8 cellular contexts compared by ENCODE assay signal in genomic region chr20:63863021-63863797, GRCh38. TPM values are rescaled to one million over a fixed set of nuclear protein-coding genes. Genes with fewer than 3 reads are reported as not detected.
DNase-seq lines count a peak whose midpoint lies in the region; ATAC-seq, FAIRE-seq and TF ChIP-seq lines count a peak whose summit lies in the region.

No MANE protein-coding gene starts in this region.

- H3K4me3 Mint-ChIP-seq in chondrocyte (ENCODE audit: unreplicated experiment): peak overlapping the region; percentile 92

- H2BK5ac ChIP-seq in IMR-90 (ENCODE audit: low read depth, low read length, poor library complexity, severe bottlenecking): peak overlapping the region; percentile 74

- H3K4me3 ChIP-seq in A673 (ENCODE audit: low read depth, low read length, poor library complexity, severe bottlenecking): peak overlapping the region; percentile 88
- H3K4me3 ChIP-seq in IMR-90 (ENCODE audit: insufficient read depth, low read depth, low read length): no peak overlapping the region; the same call in 1 of the 2 replicates
- H3K4me3 ChIP-seq in muscle layer of colon (ENCODE audit: low read depth in 1 of 2, low read length in 2 of 2): peak overlapping the region in 1 of 2 donors; percentile 86

- BruUV-seq in A673 (replicated peaks; lab: Mats Ljungman, UMichigan) (no TSS peak), IMR-90 (replicated peaks; lab: Mats Ljungman, UMichigan) (no TSS peak)

- H3K27me3 Mint-ChIP-seq in chondrocyte (ENCODE audit: low read depth): no peaks in the 10 kb centered on the region

- H3K9me3 ChIP-seq in A673 (ENCODE audit: low read depth, low read length, poor library complexity, severe bottlenecking) (no peaks in the 10 kb centered on the region), IMR-90 (ENCODE audit: control insufficient read depth, insufficient read depth, low read length) (no peaks in the 10 kb centered on the region), muscle layer of colon (ENCODE audit: low read length) (no peaks in the 10 kb centered on the region)

- H4K91ac ChIP-seq in IMR-90 (ENCODE audit: insufficient read depth, low read depth, low read length): peak overlapping the region; percentile 71

- TF ChIP-seq CTCF in A673 (conservative IDR thresholded peaks at IDR 0.05; ENCODE audit: low read depth, low read length) (no peak), IMR-90 (conservative IDR thresholded peaks at IDR 0.05; ENCODE audit: low read depth, low read length) (no peak), chondrocyte (IDR thresholded peaks at IDR 0.05) (no peak)

- H2AK9ac ChIP-seq in IMR-90 (replicated peaks; ENCODE audit: low read depth, low read length, poor library complexity): peak overlapping the region; percentile 94

- H3K18ac ChIP-seq in IMR-90 (ENCODE audit: low read depth, low read length): no peak overlapping the region

- H4K8ac ChIP-seq in IMR-90 (ENCODE audit: low read depth in 2 of 2, low read length in 2 of 2): peak overlapping the region; percentile 59 to 100; a peak in 3 of 4 replicates

- H3K36me3 Mint-ChIP-seq in chondrocyte (ENCODE audit: low read depth): peaks cover 6% of the 10 kb centered on the region

- H2BK20ac ChIP-seq in IMR-90 (ENCODE audit: low read depth, low read length): no peak overlapping the region

- peaks cover 43% of the 10 kb centered on the region for H3K4me1 Mint-ChIP-seq in chondrocyte (ENCODE audit: low read depth)

- H3K14ac ChIP-seq in IMR-90 (replicated peaks; ENCODE audit: low read depth, low read length): peak overlapping the region; percentile 94

- DNase-seq in A673 (ENCODE audit: low spot score) (no peak), IMR-90 (no peak), chondrocyte (ENCODE audit: low spot score) (no peak), HCEC 1CT (no peak), HEK293T (ENCODE audit: extremely low spot score) (no peak), H4 (ENCODE audit: low spot score) (no peak), RCC 7860 (ENCODE audit: low spot score) (no peak)

- no peaks in the 10 kb centered on the region; the same call in 1 of the 2 replicates for H3K9me1 ChIP-seq in IMR-90 (ENCODE audit: insufficient read depth, low read length)

- H3K4me2 ChIP-seq in IMR-90 (ENCODE audit: low read depth, low read length): peak overlapping the region; percentile 79

- no peaks in the 10 kb centered on the region for H3K36me3 ChIP-seq in A673 (ENCODE audit: insufficient read depth, low read length, poor library complexity, severe bottlenecking)
- H3K36me3 ChIP-seq in IMR-90 (ENCODE audit: control insufficient read depth, insufficient read depth, low read length): peaks cover 10% of the 10 kb centered on the region; the same call in 1 of the 2 replicates
- peaks cover 2% of the 10 kb centered on the region for H3K36me3 ChIP-seq in muscle layer of colon (ENCODE audit: insufficient read depth, low read length)

- H3K9ac ChIP-seq in IMR-90 (ENCODE audit: low read depth, low read length): peak overlapping the region; percentile 76
- peak overlapping the region; percentile 68 for H3K9ac ChIP-seq in muscle layer of colon (ENCODE audit: low read length)

- 0 out of 2 replicates have a peak overlapping the region, but pooled peaks have one; percentile 87 for H3K56ac ChIP-seq in IMR-90 (ENCODE audit: extremely low read depth, insufficient read depth, low read length)

- peak overlapping the region; percentile 35; the same call in 1 of the 2 replicates for H2BK120ac ChIP-seq in IMR-90 (ENCODE audit: low read depth, low read length)

- peak overlapping the region; percentile 75; the same call in 1 of the 2 replicates for H3K23ac ChIP-seq in IMR-90 (ENCODE audit: low read depth, low read length)

- H3K79me1 ChIP-seq in IMR-90 (ENCODE audit: low read depth in 1 of 2, low read length in 2 of 2): peaks cover 11 to 39% of the 10 kb centered on the region in 2 experiments

- H3K9me3 Mint-ChIP-seq in chondrocyte (ENCODE audit: low read depth): no peaks in the 10 kb centered on the region

- POLR2A ChIA-PET in A673 (lab: Charles Lee; ENCODE audit: low non-redundant PET): no interaction called here
- POLR2A ChIA-PET in IMR-90 (lab: Charles Lee; ENCODE audit: unreplicated experiment): no interaction called here
- POLR2A ChIA-PET in HEK293T (lab: Yijun Ruan, JAX): interaction anchor here (1.4 to 2.0 kb wide), 3 partner anchors 16 to 156 kb away, joined by 3 to 9 read pairs (median 4); partner anchors contain the start of genes ARFRP1 and ZGPAT

- H3K27ac ChIP-seq in A673 (ENCODE audit: low read depth, low read length, poor library complexity, severe bottlenecking) (peak overlapping the region; percentile 92), IMR-90 (ENCODE audit: insufficient read depth, low read length) (peak overlapping the region; percentile 86), muscle layer of colon (ENCODE audit: low read depth, low read length) (peak overlapping the region; percentile 75)

- 93% methylated on average over 3 of the region's 18 CpGs; no CpG with 5 or more reads in 1 of the 2 experiments for WGBS in IMR-90 (ENCODE audit: extremely low coverage in 2 of 2, insufficient read length in 1 of 2), 2 experiments

- no peaks in the 10 kb centered on the region for H3K27me3 ChIP-seq in A673 (replicated peaks; ENCODE audit: insufficient read depth, low read depth, low read length, poor library complexity)
- no peaks in the 10 kb centered on the region for H3K27me3 ChIP-seq in IMR-90 (ENCODE audit: control insufficient read depth, insufficient read depth, low read length)
- H3K27me3 ChIP-seq in muscle layer of colon (ENCODE audit: control insufficient read depth in 1 of 2, insufficient read depth in 2 of 2, low read length in 2 of 2): peaks cover 0 to 5% of the 10 kb centered on the region in 2 donors

- no peak for TF ChIP-seq POLR2A in IMR-90 (IDR thresholded peaks at IDR 0.05; ENCODE audit: low read depth, low read length)

- H3K27ac Mint-ChIP-seq in chondrocyte (ENCODE audit: unreplicated experiment): peak overlapping the region; percentile 96

- ATAC-seq in IMR-90 (ENCODE audit: low read depth): no peak

- H4K20me1 ChIP-seq in IMR-90 (ENCODE audit: insufficient read depth, low read length): peaks cover 4% of the 10 kb centered on the region

- intact Hi-C loops in A673 (cut with micrococcal nuclease; ENCODE audit: unreplicated experiment) (no loop called here), IMR-90 (cut with micrococcal nuclease) (no loop called here)

- no peak overlapping the region for H2AFZ ChIP-seq in IMR-90 (replicated peaks; ENCODE audit: low read length, poor library complexity)

- peak overlapping the region; percentile 82 for H4K5ac ChIP-seq in IMR-90 (ENCODE audit: low read depth, low read length)

- 0 out of 3 replicates have a peak overlapping the region, but pooled peaks have one; percentile 45 for H2BK15ac ChIP-seq in IMR-90 (ENCODE audit: low read depth, low read length)

- H3K4me1 ChIP-seq in A673 (ENCODE audit: insufficient read depth, low read length, poor library complexity, severe bottlenecking): peaks cover 7% of the 10 kb centered on the region
- H3K4me1 ChIP-seq in IMR-90 (ENCODE audit: control insufficient read depth, insufficient read depth, low read length): peaks cover 16% of the 10 kb centered on the region
- H3K4me1 ChIP-seq in muscle layer of colon (ENCODE audit: insufficient read depth, low read length): peaks cover 15% of the 10 kb centered on the region

- dilution Hi-C loops in IMR-90 (cut with HindIII; ENCODE audit: low sequenced_read_pairs, unreplicated experiment): no loop called here

- CTCF ChIA-PET in A673 (lab: Charles Lee) (no interaction called here), IMR-90 (lab: Yijun Ruan, JAX) (interaction anchor here (0.9 to 1.0 kb wide), 2 partner anchors 8 to 325 kb away, joined by 3 read pairs; no protein-coding TSS in a partner anchor), HEK293T (lab: Yijun Ruan, JAX) (no interaction called here)

- in situ Hi-C loops in IMR-90 (cut with MboI; ENCODE audit: low sequenced_read_pairs): loop anchor here (10.0 kb wide), 2 partner anchors 158 to 328 kb away; partner anchors contain the start of genes ARFRP1, PTK6 and ZGPAT

- peak overlapping the region; percentile 97 for H3K4ac ChIP-seq in IMR-90 (ENCODE audit: low read depth, low read length)

- no peak for FAIRE-seq in RCC 7860 (lab: Jason Lieb, UNC)

- TF ChIP-seq RAD21 in IMR-90 (IDR thresholded peaks at IDR 0.05; ENCODE audit: low read length): no peak

- H2AK5ac ChIP-seq in IMR-90 (ENCODE audit: low read depth, low read length): peak overlapping the region; percentile 91

TF ChIP-seq in IMR-90, 13 proteins besides CTCF, POLR2A, EP300 and RAD21 (continues in another document):
- no peak for TF ChIP-seq SMC3 (IDR thresholded peaks at IDR 0.05; ENCODE audit: low read depth, low read length)
- no peak for TF ChIP-seq NFE2L2 (IDR thresholded peaks at IDR 0.05; ENCODE audit: low read depth, low read length)

TF ChIP-seq in HEK293T, 16 proteins besides CTCF, POLR2A, EP300 and RAD21:
- TF ChIP-seq FOXM1 (IDR thresholded peaks at IDR 0.05; ENCODE audit: borderline replicate concordance) (no peak), SUZ12 (IDR thresholded peaks at IDR 0.05) (no peak)

RNA-seq across cellular contexts. Expression of gene TPD52L2, which starts 1.9 kb away (rescaled TPM):
- total RNA-seq in A673 (2021) (80.1 and 89.9 TPM in 2 replicates), IMR-90 (2012; rRNA removed) (113 and 119 TPM in 2 replicates), chondrocyte (102 to 141 TPM (median 138 TPM) in 3 replicates)
- 189 and 191 TPM in 2 replicates for polyA plus RNA-seq in IMR-90 (2012; rRNA removed)
- polyA plus RNA-seq in IMR-90 (2012; cell fraction: cytosol; rRNA removed): 217 and 218 TPM in 2 replicates
- polyA plus RNA-seq in IMR-90 (2012; cell fraction: nucleus; rRNA removed; ENCODE audit: low replicate concordance): 189 and 198 TPM in 2 replicates
- 44.7 and 56.7 TPM in 2 replicates for total RNA-seq in H4 (2014; rRNA removed; shearing (Covaris generic))

RNA-seq across cellular contexts. Expression of gene ABHD16B, which starts 1.9 kb away (rescaled TPM):
- total RNA-seq in A673 (2021) (not detected in 2 replicates), IMR-90 (2012; rRNA removed) (not detected in 2 replicates), chondrocyte (not detected in 3 replicates)
- 0.05 TPM in 1 of 2 replicates, not detected in the other for polyA plus RNA-seq in IMR-90 (2012; rRNA removed)
- not detected in 2 replicates for polyA plus RNA-seq in IMR-90 (2012; cell fraction: cytosol; rRNA removed)
- not detected in 2 replicates for polyA plus RNA-seq in IMR-90 (2012; cell fraction: nucleus; rRNA removed; ENCODE audit: low replicate concordance)
- not detected in 2 replicates for total RNA-seq in H4 (2014; rRNA removed; shearing (Covaris generic))

RNA-seq across cellular contexts. Expression of gene DNAJC5, which starts 31.7 kb away (rescaled TPM):
- total RNA-seq in A673 (2021) (43.6 and 44.9 TPM in 2 replicates), IMR-90 (2012; rRNA removed) (45.2 and 46.9 TPM in 2 replicates), chondrocyte (44.2 to 46.6 TPM (median 45.1 TPM) in 3 replicates)
- polyA plus RNA-seq in IMR-90 (2012; rRNA removed): 35.6 and 36.3 TPM in 2 replicates
- 34.5 and 45.2 TPM in 2 replicates for polyA plus RNA-seq in IMR-90 (2012; cell fraction: cytosol; rRNA removed)
- 30.4 and 42.4 TPM in 2 replicates for polyA plus RNA-seq in IMR-90 (2012; cell fraction: nucleus; rRNA removed; ENCODE audit: low replicate concordance)
- total RNA-seq in H4 (2014; rRNA removed; shearing (Covaris generic)): 16.1 and 21.0 TPM in 2 replicates

RNA-seq across cellular contexts. Expression of gene ZBTB46, which starts 32.1 kb away (rescaled TPM):
- total RNA-seq in A673 (2021) (0.96 and 1.1 TPM in 2 replicates), IMR-90 (2012; rRNA removed) (14.9 and 15.3 TPM in 2 replicates), chondrocyte (5.9 to 8.3 TPM (median 6.0 TPM) in 3 replicates)
- 4.2 and 4.3 TPM in 2 replicates for polyA plus RNA-seq in IMR-90 (2012; rRNA removed)
- 2.4 and 4.8 TPM in 2 replicates for polyA plus RNA-seq in IMR-90 (2012; cell fraction: cytosol; rRNA removed)
- polyA plus RNA-seq in IMR-90 (2012; cell fraction: nucleus; rRNA removed; ENCODE audit: low replicate concordance): 10.3 and 18.2 TPM in 2 replicates
- total RNA-seq in H4 (2014; rRNA removed; shearing (Covaris generic)): 0.68 and 3.1 TPM in 2 replicates
